1 cellular context compared by ENCODE assay signal in the genomic region with DNA sequence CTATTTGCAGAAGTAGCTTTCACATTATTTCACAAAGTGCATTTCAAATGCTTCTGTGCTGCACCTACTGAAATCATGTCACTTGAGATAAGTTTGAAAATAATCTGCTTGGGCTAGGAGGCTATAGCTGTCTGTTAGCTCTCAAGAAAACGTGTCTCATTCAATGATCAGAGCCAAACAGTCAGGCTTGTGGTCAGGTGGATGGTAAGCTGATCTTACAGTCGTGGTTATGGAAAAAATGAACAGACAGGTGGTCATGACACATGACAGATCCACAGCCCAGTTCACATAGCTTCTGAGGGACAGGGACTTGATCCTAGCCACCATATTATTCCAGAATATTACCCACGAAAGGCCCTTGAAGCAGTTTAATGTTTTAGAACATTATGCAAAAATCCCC.
TF ChIP-seq lines count a peak whose summit lies in the region.

No MANE protein-coding gene starts in this region.

TF ChIP-seq in GM23338, 12 proteins besides CTCF, POLR2A, EP300 and RAD21 (continued from another document):
- TF ChIP-seq EZH2phosphoT487 (IDR thresholded peaks at IDR 0.05; ENCODE audit: unreplicated experiment), result no peak
TF ChIP-seq in GM23338: peak in this region for 0.
